In genomic region chr12:109888179-109889020, GRCh38 we compare ENCODE assay signal across 8 cellular contexts. TPM values are rescaled to one million over a fixed set of nuclear protein-coding genes. Genes with fewer than 3 reads are reported as not detected.
DNase-seq lines count a peak whose midpoint lies in the region; ATAC-seq, FAIRE-seq and TF ChIP-seq lines count a peak whose summit lies in the region.

No MANE protein-coding gene starts in this region.

- H3K27ac Mint-ChIP-seq in activated CD4-positive, alpha-beta T cell treated with anti-CD3 and anti-CD28 coated beads, Interleukin-2, amount 10 ng/mL, durations not matched to agents 24 days and 14 days: peak overlapping the region; percentile 92

- TF ChIP-seq CTCF in A549 (IDR thresholded peaks at IDR 0.05): no peak
- no peak for TF ChIP-seq CTCF in HEK293 (tag by site-specific recombination; IDR thresholded peaks at IDR 0.05)

- TF ChIP-seq POLR2A in A549 (IDR thresholded peaks at IDR 0.05; ENCODE audit: low read length): no peak

- intact Hi-C loops in activated CD4-positive, alpha-beta T cell treated with anti-CD3 and anti-CD28 coated beads, Interleukin-2, amount 10 ng/mL, durations not matched to agents 24 days and 14 days (cut with micrococcal nuclease): no loop called here

- CTCF ChIA-PET in A549 (lab: Yijun Ruan, JAX): interaction anchor here (0.6 to 2.0 kb wide), 9 partner anchors 9 to 84 kb away, joined by 3 to 10 read pairs (median 5); partner anchors contain the start of gene TCHP
- CTCF ChIA-PET in HEK293 (lab: Yijun Ruan, JAX): interaction anchor here (0.6 to 1.7 kb wide), 6 partner anchors 22 to 582 kb away, joined by 3 to 7 read pairs (median 4); no protein-coding TSS in a partner anchor

- 36% methylated on average over 12 of the region's 12 CpGs for WGBS in A549 (ENCODE audit: missing lambda C conversion rate)

- H3K4me1 ChIP-seq in A549 (peaks cover 36% of the 10 kb centered on the region), HEK293 (ENCODE audit: control insufficient read depth, insufficient read depth, low read length) (no peaks in the 10 kb centered on the region), subcutaneous abdominal adipose tissue (ENCODE audit: control insufficient read depth in 5 of 5, insufficient read depth in 5 of 5, low read length in 5 of 5) (peaks cover 0 to 23% (median 15%) of the 10 kb centered on the region in 5 donors)

- peak overlapping the region; percentile 70 for H3K4me2 ChIP-seq in A549

- peaks cover 30% of the 10 kb centered on the region for H3K4me1 Mint-ChIP-seq in activated CD4-positive, alpha-beta T cell treated with anti-CD3 and anti-CD28 coated beads, Interleukin-2, amount 10 ng/mL, durations not matched to agents 24 days and 14 days

- H3K27me3 Mint-ChIP-seq in activated CD4-positive, alpha-beta T cell treated with anti-CD3 and anti-CD28 coated beads, Interleukin-2, amount 10 ng/mL, durations not matched to agents 24 days and 14 days: peaks cover 13% of the 10 kb centered on the region

- no peak overlapping the region for H3K4me3 ChIP-seq in A549
- no peak overlapping the region for H3K4me3 ChIP-seq in HEK293 (ENCODE audit: low read depth, low read length)
- H3K4me3 ChIP-seq in subcutaneous abdominal adipose tissue (ENCODE audit: low read depth in 1 of 5, low read length in 5 of 5): peak overlapping the region in 1 of 5 donors; percentile 7

- H3K9me3 Mint-ChIP-seq in activated CD4-positive, alpha-beta T cell treated with anti-CD3 and anti-CD28 coated beads, Interleukin-2, amount 10 ng/mL, durations not matched to agents 24 days and 14 days: peaks cover 4% of the 10 kb centered on the region

- DNase-seq in A549 (ENCODE audit: low read depth in 1 of 2, low spot score in 1 of 2) (peak; percentile 66 to 85), glomerular visceral epithelial cell (ENCODE audit: extremely low spot score) (peak; percentile 34), Ammon's horn (ENCODE audit: low spot score) (no peak)
- peak; percentile 68 for DNase-seq in activated CD4-positive, alpha-beta T cell treated with anti-CD3 and anti-CD28 coated beads, Interleukin-2, amount 10 ng/mL, durations not matched to agents 24 days and 14 days
- no peak for DNase-seq in stimulated activated CD4-positive, alpha-beta T cell treated with anti-CD3 and anti-CD28 coated beads, Interleukin-4, amount 100 ng/mL, for 4 hours

- no peak for TF ChIP-seq EP300 in A549 (IDR thresholded peaks at IDR 0.05)

- no peak for FAIRE-seq in A549 (lab: Jason Lieb, UNC)

- H3K9me3 ChIP-seq in A549 (no peaks in the 10 kb centered on the region), HEK293 (ENCODE audit: control insufficient read depth, insufficient read depth, low read depth, low read length) (no peaks in the 10 kb centered on the region), subcutaneous abdominal adipose tissue (ENCODE audit: control insufficient read depth in 5 of 5, low read length in 5 of 5) (no peaks in the 10 kb centered on the region)

- peak overlapping the region in 1 of 5 donors; percentile 39 for H3K9ac ChIP-seq in subcutaneous abdominal adipose tissue (ENCODE audit: low read length in 5 of 5)

- H3K36me3 Mint-ChIP-seq in activated CD4-positive, alpha-beta T cell treated with anti-CD3 and anti-CD28 coated beads, Interleukin-2, amount 10 ng/mL, durations not matched to agents 24 days and 14 days (ENCODE audit: low read depth): no peaks in the 10 kb centered on the region

- H3K4me3 Mint-ChIP-seq in activated CD4-positive, alpha-beta T cell treated with anti-CD3 and anti-CD28 coated beads, Interleukin-2, amount 10 ng/mL, durations not matched to agents 24 days and 14 days: peak overlapping the region; percentile 66

- POLR2A ChIA-PET in A549 (lab: Yijun Ruan, JAX): interaction anchor here (0.5 to 1.2 kb wide), 4 partner anchors 12 to 726 kb away, joined by 3 to 4 read pairs (median 4); partner anchors contain the start of genes TCHP and TCTN1
- POLR2A ChIA-PET in HEK293 (lab: Yijun Ruan, JAX): interaction anchor here (0.7 kb wide), 1 partner anchor 19 kb away, joined by 7 read pairs; no protein-coding TSS in a partner anchor

- no peak for TF ChIP-seq RAD21 in A549 (conservative IDR thresholded peaks at IDR 0.05 in 1 of 2, IDR thresholded peaks at IDR 0.05 in 1 of 2)

- H3K27me3 ChIP-seq in subcutaneous abdominal adipose tissue (ENCODE audit: control insufficient read depth in 5 of 5, insufficient read depth in 4 of 5, low read length in 5 of 5): peaks cover 0 to 8% (median 4%) of the 10 kb centered on the region in 5 donors

- H3K27ac ChIP-seq in A549 (peak overlapping the region; percentile 71 to 84), HEK293 (ENCODE audit: extremely low read depth, low read depth, low read length) (no peak overlapping the region), subcutaneous abdominal adipose tissue (ENCODE audit: low read depth, low read length) (peak overlapping the region; percentile 41)

- H3K36me3 ChIP-seq in HEK293 (ENCODE audit: control insufficient read depth in 2 of 2, insufficient read depth in 1 of 2, low read length in 2 of 2): no peaks in the 10 kb centered on the region
- no peaks in the 10 kb centered on the region for H3K36me3 ChIP-seq in subcutaneous abdominal adipose tissue (ENCODE audit: control insufficient read depth in 5 of 5, insufficient read depth in 5 of 5, low read length in 5 of 5)

- ATAC-seq in A549 (peak; percentile 84 to 87), HG02571 (IDR thresholded peaks at IDR 0.05; ENCODE audit: unreplicated experiment) (no peak)

TF ChIP-seq in A549, 52 proteins besides CTCF, POLR2A, EP300 and RAD21:
- TF ChIP-seq NPAS2 (CRISPR knock-in tag; IDR thresholded peaks at IDR 0.05; ENCODE audit: borderline replicate concordance) (no peak), HOXB13 (CRISPR knock-in tag; IDR thresholded peaks at IDR 0.05; ENCODE audit: low read depth) (no peak), FOSL2 (IDR thresholded peaks at IDR 0.05) (no peak), FOSL2 (CRISPR knock-in tag; IDR thresholded peaks at IDR 0.05) (peak; percentile 65), MAFK (IDR thresholded peaks at IDR 0.05; ENCODE audit: partially characterized antibody) (peak; percentile 35), HOXA7 (CRISPR knock-in tag; IDR thresholded peaks at IDR 0.05) (no peak), CEBPB (IDR thresholded peaks at IDR 0.05) (peak in 1 of 2 experiments; percentile 45; a peak in 1 of 4 replicates)
TF ChIP-seq in A549: peak in this region for 3.

TF ChIP-seq in HEK293, 187 proteins besides CTCF, POLR2A, EP300 and RAD21 (continues in another document):
- TF ChIP-seq, protein P1, sequence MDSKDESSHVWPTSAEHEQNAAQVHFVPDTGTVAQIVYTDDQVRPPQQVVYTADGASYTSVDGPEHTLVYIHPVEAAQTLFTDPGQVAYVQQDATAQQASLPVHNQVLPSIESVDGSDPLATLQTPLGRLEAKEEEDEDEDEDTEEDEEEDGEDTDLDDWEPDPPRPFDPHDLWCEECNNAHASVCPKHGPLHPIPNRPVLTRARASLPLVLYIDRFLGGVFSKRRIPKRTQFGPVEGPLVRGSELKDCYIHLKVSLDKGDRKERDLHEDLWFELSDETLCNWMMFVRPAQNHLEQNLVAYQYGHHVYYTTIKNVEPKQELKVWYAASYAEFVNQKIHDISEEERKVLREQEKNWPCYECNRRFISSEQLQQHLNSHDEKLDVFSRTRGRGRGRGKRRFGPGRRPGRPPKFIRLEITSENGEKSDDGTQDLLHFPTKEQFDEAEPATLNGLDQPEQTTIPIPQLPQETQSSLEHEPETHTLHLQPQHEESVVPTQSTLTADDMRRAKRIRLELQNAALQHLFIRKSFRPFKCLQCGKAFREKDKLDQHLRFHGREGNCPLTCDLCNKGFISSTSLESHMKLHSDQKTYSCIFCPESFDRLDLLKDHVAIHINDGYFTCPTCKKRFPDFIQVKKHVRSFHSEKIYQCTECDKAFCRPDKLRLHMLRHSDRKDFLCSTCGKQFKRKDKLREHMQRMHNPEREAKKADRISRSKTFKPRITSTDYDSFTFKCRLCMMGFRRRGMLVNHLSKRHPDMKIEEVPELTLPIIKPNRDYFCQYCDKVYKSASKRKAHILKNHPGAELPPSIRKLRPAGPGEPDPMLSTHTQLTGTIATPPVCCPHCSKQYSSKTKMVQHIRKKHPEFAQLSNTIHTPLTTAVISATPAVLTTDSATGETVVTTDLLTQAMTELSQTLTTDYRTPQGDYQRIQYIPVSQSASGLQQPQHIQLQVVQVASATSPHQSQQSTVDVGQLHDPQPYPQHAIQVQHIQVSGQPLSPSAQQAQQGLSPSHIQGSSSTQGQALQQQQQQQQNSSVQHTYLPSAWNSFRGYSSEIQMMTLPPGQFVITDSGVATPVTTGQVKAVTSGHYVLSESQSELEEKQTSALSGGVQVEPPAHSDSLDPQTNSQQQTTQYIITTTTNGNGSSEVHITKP (tag by site-specific recombination; IDR thresholded peaks at IDR 0.05): peak; percentile 70
- TF ChIP-seq ZNF354C (tag by site-specific recombination; IDR thresholded peaks at IDR 0.05; ENCODE audit: borderline replicate concordance, low read depth): no peak

RNA-seq across cellular contexts. Expression of gene GLTP, which starts 8.1 kb away (rescaled TPM):
- polyA plus RNA-seq in A549 (2011; rRNA removed) (18.8 and 19.2 TPM in 2 replicates), A549 (2017; fragmentation: RNase III; extraction: RNeasy Plus Mini Kit Qiagen cat#74134 plus additional on column Dnase treatment) (16.7 to 16.9 TPM (median 16.9 TPM) in 3 replicates)
- 14.9 and 19.2 TPM in 2 replicates for polyA plus RNA-seq in A549 (2012; cell fraction: cytosol; rRNA removed)
- 3.7 and 4.5 TPM in 2 replicates for polyA plus RNA-seq in A549 (2012; cell fraction: nucleus; rRNA removed)
- polyA minus RNA-seq in A549 (2011; rRNA and poly(A)+ RNA removed): 49.3 and 53.3 TPM in 2 replicates
- 27.9 and 28.2 TPM in 2 replicates for total RNA-seq in activated CD4-positive, alpha-beta T cell treated with anti-CD3 and anti-CD28 coated beads, Interleukin-2, amount 10 ng/mL, durations not matched to agents 24 days and 14 days

RNA-seq across cellular contexts. Expression of gene TCHP, which starts 11.7 kb away (rescaled TPM):
- polyA plus RNA-seq in A549 (2011; rRNA removed) (14.9 and 18.4 TPM in 2 replicates), A549 (2017; fragmentation: RNase III; extraction: RNeasy Plus Mini Kit Qiagen cat#74134 plus additional on column Dnase treatment) (25.4 to 35.8 TPM (median 33.4 TPM) in 3 replicates)
- 26.2 and 52.1 TPM in 2 replicates for polyA plus RNA-seq in A549 (2012; cell fraction: cytosol; rRNA removed)
- polyA plus RNA-seq in A549 (2012; cell fraction: nucleus; rRNA removed): 36.8 and 38.8 TPM in 2 replicates
- polyA minus RNA-seq in A549 (2011; rRNA and poly(A)+ RNA removed): 7.9 and 8.2 TPM in 2 replicates
- total RNA-seq in activated CD4-positive, alpha-beta T cell treated with anti-CD3 and anti-CD28 coated beads, Interleukin-2, amount 10 ng/mL, durations not matched to agents 24 days and 14 days: 30.9 and 34.0 TPM in 2 replicates

RNA-seq across cellular contexts. Expression of gene TRPV4, which starts 55.2 kb away (rescaled TPM):
- polyA plus RNA-seq in A549 (2011; rRNA removed) (0.37 and 0.52 TPM in 2 replicates), A549 (2017; fragmentation: RNase III; extraction: RNeasy Plus Mini Kit Qiagen cat#74134 plus additional on column Dnase treatment) (0.05 to 0.15 TPM (median 0.09 TPM) in 3 replicates)
- polyA plus RNA-seq in A549 (2012; cell fraction: cytosol; rRNA removed): 0.15 and 0.26 TPM in 2 replicates
- 0.43 and 0.53 TPM in 2 replicates for polyA plus RNA-seq in A549 (2012; cell fraction: nucleus; rRNA removed)
- polyA minus RNA-seq in A549 (2011; rRNA and poly(A)+ RNA removed): 0.88 and 1.2 TPM in 2 replicates
- total RNA-seq in activated CD4-positive, alpha-beta T cell treated with anti-CD3 and anti-CD28 coated beads, Interleukin-2, amount 10 ng/mL, durations not matched to agents 24 days and 14 days: not detected in 2 replicates

Comparison
In these comparisons a context has a peak if more than half of its experiments do, and no peak if none do; other contexts are left out.
1. DNase-seq: peak in A549 (2 of 2), activated CD4-positive, alpha-beta T cell treated with anti-CD3 and anti-CD28 coated beads, Interleukin-2, amount 10 ng/mL, durations not matched to agents 24 days and 14 days (single experiment) and glomerular visceral epithelial cell (single experiment); none in Ammon's horn (single experiment) and stimulated activated CD4-positive, alpha-beta T cell treated with anti-CD3 and anti-CD28 coated beads, Interleukin-4, amount 100 ng/mL, for 4 hours (0 of 2).